In genomic region chr2:44745922-44746321, GRCh38 we compare ENCODE assay signal across 1 cellular context.
TF ChIP-seq lines count a peak whose summit lies in the region.

No MANE protein-coding gene starts in this region.

TF ChIP-seq in H1, 55 proteins besides CTCF, POLR2A, EP300 and RAD21:
- TF ChIP-seq SIN3A (conservative IDR thresholded peaks at IDR 0.05 in 1 of 2, IDR thresholded peaks at IDR 0.05 in 1 of 2; ENCODE audit: low read depth in 1 of 2, low read length in 2 of 2) (no peak), TBP (IDR thresholded peaks at IDR 0.05; ENCODE audit: low read depth, low read length) (no peak), SIRT6 (IDR thresholded peaks at IDR 0.05; ENCODE audit: low read length) (no peak), PHF8 (conservative IDR thresholded peaks at IDR 0.05; ENCODE audit: low read depth, low read length) (no peak), CBX8 (IDR thresholded peaks at IDR 0.05; ENCODE audit: borderline replicate concordance, low read depth, low read length) (no peak), HDAC6 (IDR thresholded peaks at IDR 0.05; ENCODE audit: low read depth, low read length) (no peak), MAX (IDR thresholded peaks at IDR 0.05) (no peak), FOSL1 (IDR thresholded peaks at IDR 0.05; ENCODE audit: insufficient read depth, low read depth, low read length) (no peak), USF2 (IDR thresholded peaks at IDR 0.05; ENCODE audit: low read length) (no peak), BRCA1 (IDR thresholded peaks at IDR 0.05; ENCODE audit: low read depth, low read length) (no peak), ATF2 (IDR thresholded peaks at IDR 0.05; ENCODE audit: low read length) (no peak), MAFK (IDR thresholded peaks at IDR 0.05; ENCODE audit: low read depth, low read length) (no peak), POLR2AphosphoS5 (IDR thresholded peaks at IDR 0.05; ENCODE audit: low read depth, low read length) (no peak), BACH1 (IDR thresholded peaks at IDR 0.05; ENCODE audit: low read length) (no peak), CHD2 (IDR thresholded peaks at IDR 0.05; ENCODE audit: low read length) (no peak)
